1 cellular context compared by ENCODE assay signal in genomic region chr14:42441615-42442014, GRCh38.
TF ChIP-seq lines count a peak whose summit lies in the region.

No MANE protein-coding gene starts in this region.

TF ChIP-seq in HepG2, 621 proteins besides CTCF, POLR2A, EP300 and RAD21 (continued from another document):
- TF ChIP-seq ZBTB4 (CRISPR knock-in tag; IDR thresholded peaks at IDR 0.05; ENCODE audit: borderline replicate concordance) (no peak), HNRNPL (IDR thresholded peaks at IDR 0.05; ENCODE audit: low read depth, low read length) (no peak), MAFK (conservative IDR thresholded peaks at IDR 0.05 in 1 of 2, IDR thresholded peaks at IDR 0.05 in 1 of 2; ENCODE audit: low read length in 2 of 2) (peak; percentile 54 to 70)
